9 cellular contexts compared by ENCODE assay signal in the genomic region with DNA sequence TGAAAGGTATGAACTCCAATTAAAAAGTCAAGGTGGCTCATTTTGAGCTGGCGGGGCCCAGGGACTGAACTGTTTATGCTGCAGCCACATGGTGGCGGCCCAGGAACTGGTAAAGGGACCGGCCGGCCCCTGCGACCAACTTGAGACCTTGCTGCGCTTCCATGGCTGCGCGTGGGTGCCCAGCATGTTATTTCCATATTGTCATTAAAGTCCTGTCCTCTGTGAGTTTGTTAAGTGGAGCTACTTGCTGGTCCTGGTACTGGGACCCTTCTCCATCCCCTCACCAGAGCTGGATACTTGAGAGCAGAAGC.
DNase-seq lines count a peak whose midpoint lies in the region; ATAC-seq and TF ChIP-seq lines count a peak whose summit lies in the region.
"Had no signal": no experiment of that assay in that cellular context is flagged by ENCODE, and none has a peak within 500 bp of the region (broad histone marks: within the 10 kb centered on the region; RNA-seq: fewer than 3 reads in every experiment).

No MANE protein-coding gene starts in this region.

- no peaks in the 10 kb centered on the region for H3K36me3 Mint-ChIP-seq in endothelial cell (ENCODE audit: low read depth, unreplicated experiment)

- peak; percentile 60 for TF ChIP-seq CTCF in endothelial cell (IDR thresholded peaks at IDR 0.05; ENCODE audit: unreplicated experiment)

- no peaks in the 10 kb centered on the region for H3K9me3 Mint-ChIP-seq in endothelial cell (ENCODE audit: unreplicated experiment)
- H3K9me3 Mint-ChIP-seq: CD4-positive, alpha-beta memory T cell had no signal

- H3K4me1 Mint-ChIP-seq in endothelial cell (ENCODE audit: unreplicated experiment): peaks cover 2% of the 10 kb centered on the region

- DNase-seq in activated CD4-positive, CD25-positive, alpha-beta regulatory T cell treated with anti-CD3 and anti-CD28 coated beads, Interleukin-2, amount 50 U/mL, for 72 hours: peak; percentile 44
- peak; percentile 43 to 51 for DNase-seq in NOMO-1 (lab: John Stamatoyannopoulos, UW; ENCODE audit: unreplicated experiment in 2 of 2)
- peak; percentile 70 for DNase-seq in endothelial cell (ENCODE audit: low spot score)
- DNase-seq in posterior cingulate gyrus: peak in 6 of 10 donors; percentile 1 to 90 (median 22)
- DNase-seq in SW480 (ENCODE audit: low spot score): no peak

- intact Hi-C loops in posterior cingulate gyrus (cut with DNase I): loop anchor here (1.0 kb wide), 1 partner anchor 120 kb away; no protein-coding TSS in a partner anchor

- H3K27me3 Mint-ChIP-seq in endothelial cell (ENCODE audit: unreplicated experiment): no peaks in the 10 kb centered on the region
- H3K27me3 Mint-ChIP-seq: CD4-positive, alpha-beta memory T cell had no signal

- no peak for ATAC-seq in activated CD4-positive, CD25-positive, alpha-beta regulatory T cell treated with anti-CD3 and anti-CD28 coated beads, Interleukin-2, amount 50 U/mL, for 24 hours
- ATAC-seq in GM21526 (IDR thresholded peaks at IDR 0.05; ENCODE audit: low FRiP score, unreplicated experiment): no peak
- ATAC-seq in GM21717 (IDR thresholded peaks at IDR 0.05; ENCODE audit: unreplicated experiment): no peak

- H3K4me3 Mint-ChIP-seq in endothelial cell (ENCODE audit: unreplicated experiment): no peak overlapping the region
- H3K4me3 Mint-ChIP-seq: CD4-positive, alpha-beta memory T cell had no signal

- H3K27ac Mint-ChIP-seq in endothelial cell (ENCODE audit: unreplicated experiment): no peak overlapping the region
- H3K27ac Mint-ChIP-seq: CD4-positive, alpha-beta memory T cell had no signal
